In genomic region chr21:35984654-35985366, GRCh38 we compare ENCODE assay signal across 1 cellular context.
TF ChIP-seq lines count a peak whose summit lies in the region.

No MANE protein-coding gene starts in this region.

TF ChIP-seq in HepG2, 621 proteins besides CTCF, POLR2A, EP300 and RAD21 (continued from another document and continues in another):
- TF ChIP-seq ZHX2 (IDR thresholded peaks at IDR 0.05; ENCODE audit: low read depth) (no peak), ZHX2 (CRISPR knock-in tag; IDR thresholded peaks at IDR 0.05; ENCODE audit: borderline replicate concordance) (no peak), HNF1B (CRISPR knock-in tag; IDR thresholded peaks at IDR 0.05) (peak; percentile 98), ZKSCAN8 (CRISPR knock-in tag; IDR thresholded peaks at IDR 0.05; ENCODE audit: borderline replicate concordance) (no peak), ATF7-NPFF (CRISPR knock-in tag; IDR thresholded peaks at IDR 0.05; ENCODE audit: low read depth) (no peak), ZNF101 (CRISPR knock-in tag; IDR thresholded peaks at IDR 0.05; ENCODE audit: borderline replicate concordance, low read depth) (no peak), NPAS2 (CRISPR knock-in tag; IDR thresholded peaks at IDR 0.05; ENCODE audit: borderline replicate concordance) (no peak), ZNF557 (CRISPR knock-in tag; IDR thresholded peaks at IDR 0.05) (no peak), ZNF546 (CRISPR knock-in tag; conservative IDR thresholded peaks at IDR 0.05) (no peak), NR2C2 (CRISPR knock-in tag; IDR thresholded peaks at IDR 0.05; ENCODE audit: borderline replicate concordance) (no peak), TP53 (CRISPR knock-in tag; conservative IDR thresholded peaks at IDR 0.05) (no peak), HIVEP1 (CRISPR knock-in tag; IDR thresholded peaks at IDR 0.05) (no peak), E2F1 (CRISPR knock-in tag; IDR thresholded peaks at IDR 0.05) (no peak), ZNF780A (CRISPR knock-in tag; IDR thresholded peaks at IDR 0.05) (no peak), ZNF121 (CRISPR knock-in tag; IDR thresholded peaks at IDR 0.05) (no peak), GPN1 (CRISPR knock-in tag; IDR thresholded peaks at IDR 0.05; ENCODE audit: borderline replicate concordance) (no peak), ARNT (IDR thresholded peaks at IDR 0.05) (no peak), SNAPC5 (CRISPR knock-in tag; IDR thresholded peaks at IDR 0.05; ENCODE audit: borderline replicate concordance) (no peak), ATF4 (CRISPR knock-in tag; IDR thresholded peaks at IDR 0.05) (no peak), GABPB1 (CRISPR knock-in tag; IDR thresholded peaks at IDR 0.05) (no peak), ZNF3 (CRISPR knock-in tag; IDR thresholded peaks at IDR 0.05) (no peak), ZNF282 (IDR thresholded peaks at IDR 0.05; ENCODE audit: partially characterized antibody) (no peak), KLF9 (CRISPR knock-in tag; IDR thresholded peaks at IDR 0.05; ENCODE audit: low read depth) (no peak), SP5 (CRISPR knock-in tag; IDR thresholded peaks at IDR 0.05; ENCODE audit: borderline replicate concordance, low read depth) (no peak), ZBTB14 (CRISPR knock-in tag; IDR thresholded peaks at IDR 0.05) (no peak), SMAD9 (CRISPR knock-in tag; IDR thresholded peaks at IDR 0.05) (no peak), PBX2 (CRISPR knock-in tag; IDR thresholded peaks at IDR 0.05) (no peak), ZBTB33 (CRISPR knock-in tag; IDR thresholded peaks at IDR 0.05) (no peak), POGK (CRISPR knock-in tag; conservative IDR thresholded peaks at IDR 0.05) (no peak), ZNF547 (CRISPR knock-in tag; IDR thresholded peaks at IDR 0.05) (no peak), CAMTA2 (CRISPR knock-in tag; IDR thresholded peaks at IDR 0.05; ENCODE audit: borderline replicate concordance) (no peak), PHB2 (IDR thresholded peaks at IDR 0.05; ENCODE audit: partially characterized antibody) (no peak), ZNF83 (CRISPR knock-in tag; IDR thresholded peaks at IDR 0.05; ENCODE audit: borderline replicate concordance) (no peak), HNF4A (CRISPR knock-in tag; IDR thresholded peaks at IDR 0.05) (peak; percentile 51), ESRRA (CRISPR knock-in tag; IDR thresholded peaks at IDR 0.05; ENCODE audit: low read depth) (no peak), ZNF850 (CRISPR knock-in tag; conservative IDR thresholded peaks at IDR 0.05) (no peak), NFKB2 (CRISPR knock-in tag; IDR thresholded peaks at IDR 0.05; ENCODE audit: borderline replicate concordance) (no peak), SMC3 (IDR thresholded peaks at IDR 0.05; ENCODE audit: low read length) (peak; percentile 34; the same call in 1 of the 2 replicates), CENPT (CRISPR knock-in tag; IDR thresholded peaks at IDR 0.05; ENCODE audit: low read depth) (no peak), GFI1 (CRISPR knock-in tag; IDR thresholded peaks at IDR 0.05; ENCODE audit: borderline replicate concordance) (no peak; the same call in 1 of the 2 replicates), ZNF629 (CRISPR knock-in tag; conservative IDR thresholded peaks at IDR 0.05) (peak; percentile 68; the same call in 1 of the 2 replicates), MTF2 (CRISPR knock-in tag; IDR thresholded peaks at IDR 0.05; ENCODE audit: borderline replicate concordance) (no peak), MEF2D (CRISPR knock-in tag; IDR thresholded peaks at IDR 0.05) (peak; percentile 63; the same call in 1 of the 2 replicates), GRHL1 (CRISPR knock-in tag; conservative IDR thresholded peaks at IDR 0.05) (no peak), ZNF296 (CRISPR knock-in tag; conservative IDR thresholded peaks at IDR 0.05) (no peak), SMAD3 (CRISPR knock-in tag; IDR thresholded peaks at IDR 0.05) (no peak), ZNF136 (CRISPR knock-in tag; IDR thresholded peaks at IDR 0.05; ENCODE audit: low read depth) (no peak), ZNF7 (CRISPR knock-in tag; IDR thresholded peaks at IDR 0.05) (no peak), ZNF234 (CRISPR knock-in tag; conservative IDR thresholded peaks at IDR 0.05) (no peak), SATB2 (CRISPR knock-in tag; IDR thresholded peaks at IDR 0.05) (no peak), ZMYM3 (CRISPR knock-in tag; IDR thresholded peaks at IDR 0.05) (peak; percentile 37; the same call in 1 of the 2 replicates)
